In genomic region chr6:15340775-15341174, GRCh38 we compare ENCODE assay signal across 1 cellular context.
TF ChIP-seq lines count a peak whose summit lies in the region.

No MANE protein-coding gene starts in this region.

TF ChIP-seq in GM12878, 131 proteins besides CTCF, POLR2A, EP300 and RAD21 (continued from another document and continues in another):
- TF ChIP-seq ATF3 (IDR thresholded peaks at IDR 0.05; ENCODE audit: borderline replicate concordance, extremely low read depth, low read depth, low read length): no peak
- TF ChIP-seq SP1 (IDR thresholded peaks at IDR 0.05; ENCODE audit: low read depth, low read length): no peak
- 0 out of 2 replicates have a peak, but pooled peaks have one; percentile 19 for TF ChIP-seq DPF2 (IDR thresholded peaks at IDR 0.05)
- peak; percentile 30; the same call in 1 of the 2 replicates for TF ChIP-seq MXI1 (IDR thresholded peaks at IDR 0.05; ENCODE audit: low read depth, low read length)
- TF ChIP-seq NR2C1 (IDR thresholded peaks at IDR 0.05): no peak
- TF ChIP-seq HDAC2 (IDR thresholded peaks at IDR 0.05): no peak
- TF ChIP-seq USF1 (IDR thresholded peaks at IDR 0.05; ENCODE audit: borderline replicate concordance, extremely low read length, insufficient read depth, low read depth, low read length): no peak
- TF ChIP-seq HDGF (IDR thresholded peaks at IDR 0.05): no peak
- no peak for TF ChIP-seq ZBTB33 (IDR thresholded peaks at IDR 0.05)
- no peak for TF ChIP-seq CUX1 (IDR thresholded peaks at IDR 0.05; ENCODE audit: insufficient replicate concordance, low read depth, low read length)
- TF ChIP-seq BMI1 (IDR thresholded peaks at IDR 0.05; ENCODE audit: borderline replicate concordance): no peak
- TF ChIP-seq E4F1 (IDR thresholded peaks at IDR 0.05; ENCODE audit: borderline replicate concordance, partially characterized antibody): no peak
- no peak for TF ChIP-seq SMC3 (IDR thresholded peaks at IDR 0.05; ENCODE audit: borderline replicate concordance, low read length)
- TF ChIP-seq E2F8 (IDR thresholded peaks at IDR 0.05; ENCODE audit: low read depth, partially characterized antibody): no peak
- TF ChIP-seq ZNF687 (IDR thresholded peaks at IDR 0.05): 0 out of 2 replicates have a peak, but pooled peaks have one; percentile 28
- peak; percentile 64 for TF ChIP-seq NR2F1 (conservative IDR thresholded peaks at IDR 0.05)
- TF ChIP-seq KAT2A (conservative IDR thresholded peaks at IDR 0.05; ENCODE audit: control insufficient read depth, low read depth, low read length): no peak
- TF ChIP-seq ZNF592 (IDR thresholded peaks at IDR 0.05): no peak
- no peak for TF ChIP-seq E2F4 (IDR thresholded peaks at IDR 0.05; ENCODE audit: low read depth, low read length)
- no peak for TF ChIP-seq CHD2 (IDR thresholded peaks at IDR 0.05; ENCODE audit: borderline replicate concordance, low read depth, low read length)
- no peak for TF ChIP-seq FOXM1 (IDR thresholded peaks at IDR 0.05; ENCODE audit: low read depth, low read length)
- no peak for TF ChIP-seq STAT3 (IDR thresholded peaks at IDR 0.05; ENCODE audit: low read depth, low read length)
